ENCODE assay signal across 8 cellular contexts in the genomic region with DNA sequence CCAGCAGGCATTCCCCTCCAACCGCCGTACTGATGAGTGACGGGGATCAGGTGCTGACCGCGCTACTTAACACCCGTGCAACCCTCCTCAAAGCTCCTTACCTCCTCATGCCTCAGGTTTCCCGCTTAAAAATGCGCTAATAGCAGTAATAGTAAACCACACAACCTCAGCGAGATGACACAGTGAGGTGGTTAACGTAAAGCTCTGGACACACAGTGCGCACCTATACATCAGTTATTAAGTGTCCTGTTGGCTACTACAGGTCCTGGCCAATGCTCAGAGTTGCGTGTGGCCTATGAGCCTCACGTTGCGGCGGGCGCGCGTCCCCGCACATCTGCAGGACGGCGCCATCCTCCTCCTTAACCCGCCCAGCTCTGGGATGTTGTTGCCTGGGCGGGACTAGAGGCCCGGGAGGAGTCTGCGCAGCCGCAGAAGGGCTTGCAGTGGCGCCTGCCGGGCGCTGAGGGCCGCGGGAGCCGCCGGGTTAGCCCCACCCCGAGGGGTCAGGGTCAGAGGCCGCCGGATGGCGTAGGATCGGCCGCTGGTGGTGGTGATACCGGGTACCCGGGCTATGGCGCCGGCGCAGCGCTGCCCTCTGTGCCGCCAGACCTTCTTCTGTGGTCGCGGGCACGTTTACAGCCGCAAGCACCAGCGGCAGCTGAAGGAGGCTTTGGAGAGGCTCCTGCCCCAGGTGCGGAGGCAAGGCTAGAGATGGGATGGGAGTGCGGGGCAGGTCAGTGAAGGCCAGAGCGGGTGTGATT. TPM values are rescaled to one million over a fixed set of nuclear protein-coding genes. Genes with fewer than 3 reads are reported as not detected.
DNase-seq lines count a peak whose midpoint lies in the region; ATAC-seq and TF ChIP-seq lines count a peak whose summit lies in the region.

A gene with protein sequence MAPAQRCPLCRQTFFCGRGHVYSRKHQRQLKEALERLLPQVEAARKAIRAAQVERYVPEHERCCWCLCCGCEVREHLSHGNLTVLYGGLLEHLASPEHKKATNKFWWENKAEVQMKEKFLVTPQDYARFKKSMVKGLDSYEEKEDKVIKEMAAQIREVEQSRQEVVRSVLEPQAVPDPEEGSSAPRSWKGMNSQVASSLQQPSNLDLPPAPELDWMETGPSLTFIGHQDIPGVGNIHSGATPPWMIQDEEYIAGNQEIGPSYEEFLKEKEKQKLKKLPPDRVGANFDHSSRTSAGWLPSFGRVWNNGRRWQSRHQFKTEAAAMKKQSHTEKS (plus strand): TSS at position 512 of the 761 bp plus-strand sequence. CDS start 60 bp downstream, at position 572.

- H4K20me1 ChIP-seq in mammary epithelial cell (ENCODE audit: insufficient read depth, low read length) = no peaks in the 10 kb centered on the region
- no peaks in the 10 kb centered on the region for H4K20me1 ChIP-seq in smooth muscle cell (ENCODE audit: low read depth)

- H3K4me2 ChIP-seq in mammary epithelial cell (ENCODE audit: insufficient read depth, low read depth, low read length) (peak within 1 kb of the TSS; percentile 94), smooth muscle cell (peak within 1 kb of the TSS; percentile 94)

- intact Hi-C loops in mammary epithelial cell (cut with micrococcal nuclease) = loop anchor here (1.0 kb wide), 1 partner anchor 20 kb away; a partner anchor contains a TSS

- H3K4me3 ChIP-seq in AG04450 (ENCODE audit: low read depth, low read length) = peak within 1 kb of the TSS; percentile 85
- peak within 1 kb of the TSS; percentile 89 for H3K4me3 ChIP-seq in WI38 (ENCODE audit: low read depth, low read length)
- peak within 1 kb of the TSS; percentile 68 to 86 (median 80) for H3K4me3 ChIP-seq in mammary epithelial cell (replicated peaks in 1 of 3; ENCODE audit: insufficient read depth in 1 of 3, low read depth in 2 of 3, low read length in 3 of 3)
- H3K4me3 ChIP-seq in smooth muscle cell = peak within 1 kb of the TSS; percentile 79

- no peaks in the 10 kb centered on the region for H3K27me3 ChIP-seq in AG04450 (ENCODE audit: control insufficient read depth, insufficient read depth, low read length)
- no peaks in the 10 kb centered on the region for H3K27me3 ChIP-seq in mammary epithelial cell (ENCODE audit: insufficient read depth, low read length)
- no peaks in the 10 kb centered on the region for H3K27me3 ChIP-seq in smooth muscle cell (ENCODE audit: low read depth)

- WGBS in mammary epithelial cell (ENCODE audit: low coverage, missing lambda C conversion rate) = under 1% methylated on average over 27 of the region's 54 CpGs
- 1% methylated on average over 54 of the region's 54 CpGs for WGBS in smooth muscle cell (ENCODE audit: low lambda C conversion rate)

- POLR2A ChIA-PET in AG04450 (lab: Yijun Ruan, JAX) = interaction anchor here (0.6 to 1.2 kb wide), 4 partner anchors 9 to 391 kb away, joined by 3 to 10 read pairs (median 4); a partner anchor contains a TSS

- peak; percentile 48 for DNase-seq in AG04450 (ENCODE audit: low read depth, low spot score)
- DNase-seq in NCI-H2196 treated with DMSO at 0.1 percent for 48 hours (lab: John Stamatoyannopoulos, UW; ENCODE audit: unreplicated experiment) = peak; percentile 91
- DNase-seq in mammary epithelial cell = peak; percentile 87
- DNase-seq in iPS-NIHi11 (ENCODE audit: low spot score) = peak; percentile 100
- peak; percentile 73 for DNase-seq in smooth muscle cell (lab: John Stamatoyannopoulos, UW; ENCODE audit: unreplicated experiment)

- CTCF ChIA-PET in AG04450 (lab: Charles Lee) (interaction anchor here (1.0 kb wide), 1 partner anchor 331 kb away, joined by 3 read pairs; no protein-coding TSS in a partner anchor), mammary epithelial cell (lab: Charles Lee; ENCODE audit: low non-redundant PET) (no interaction called here)

- no peaks in the 10 kb centered on the region for H3F3A ChIP-seq in smooth muscle cell (ENCODE audit: low read depth)

- dilution Hi-C loops in mammary epithelial cell (cut with HindIII; ENCODE audit: low sequenced_read_pairs) = no loop called here

- peaks cover 49% of the 10 kb centered on the region for H3K79me2 ChIP-seq in mammary epithelial cell (ENCODE audit: insufficient read depth, low read length)
- H3K79me2 ChIP-seq in smooth muscle cell (ENCODE audit: low read depth) = peaks cover 15% of the 10 kb centered on the region

- H3K36me3 ChIP-seq in mammary epithelial cell (ENCODE audit: insufficient read depth, low read length) (peaks cover 5% of the 10 kb centered on the region), smooth muscle cell (ENCODE audit: low read depth) (peaks cover 8% of the 10 kb centered on the region)

- TF ChIP-seq CTCF in AG04450 (IDR thresholded peaks at IDR 0.05; ENCODE audit: low read depth, low read length) = 0 out of 2 replicates have a peak, but pooled peaks have one; percentile 4
- no peak for TF ChIP-seq CTCF in WI38 (IDR thresholded peaks at IDR 0.05; ENCODE audit: low read depth, low read length)
- peak in 1 of 2 donors; percentile 17 for TF ChIP-seq CTCF in mammary epithelial cell (conservative IDR thresholded peaks at IDR 0.05 in 1 of 2, IDR thresholded peaks at IDR 0.05 in 1 of 2; ENCODE audit: extremely low read depth in 1 of 2, insufficient read depth in 1 of 2, low read depth in 1 of 2, low read length in 2 of 2)
- no peak for TF ChIP-seq CTCF in smooth muscle cell (IDR thresholded peaks at IDR 0.05; ENCODE audit: borderline replicate concordance, insufficient read depth, poor library complexity, severe bottlenecking)

- H3K9ac ChIP-seq in mammary epithelial cell (ENCODE audit: insufficient read depth, low read length) = peak within 1 kb of the TSS; percentile 69
- peak within 1 kb of the TSS; percentile 25 for H3K9ac ChIP-seq in smooth muscle cell (ENCODE audit: low read depth)

- H3K9me3 ChIP-seq in AG04450 (ENCODE audit: control insufficient read depth, insufficient read depth, low read length) (no peaks in the 10 kb centered on the region; the same call in 1 of the 2 replicates), mammary epithelial cell (replicated peaks; ENCODE audit: insufficient read depth, low read length) (no peaks in the 10 kb centered on the region), smooth muscle cell (replicated peaks; ENCODE audit: low read depth) (no peaks in the 10 kb centered on the region)

- peak; percentile 89 for ATAC-seq in GM18907 (IDR thresholded peaks at IDR 0.05; ENCODE audit: unreplicated experiment)
- ATAC-seq in HG03139 (IDR thresholded peaks at IDR 0.05; ENCODE audit: unreplicated experiment) = peak; percentile 83

- peak within 1 kb of the TSS; percentile 98 for H2AFZ ChIP-seq in mammary epithelial cell (ENCODE audit: low read depth, low read length)
- H2AFZ ChIP-seq in smooth muscle cell (ENCODE audit: low read depth) = peak within 1 kb of the TSS; percentile 94

- H3K4me1 ChIP-seq in mammary epithelial cell (ENCODE audit: insufficient read depth, low read length) = peaks cover 30% of the 10 kb centered on the region
- peaks cover 17% of the 10 kb centered on the region for H3K4me1 ChIP-seq in smooth muscle cell (ENCODE audit: low read depth)

- BruUV-seq in mammary epithelial cell (replicated peaks; lab: Mats Ljungman, UMichigan) = no TSS peak

- in situ Hi-C loops in mammary epithelial cell (cut with MboI; ENCODE audit: low sequenced_read_pairs in 2 of 2) = no loop called here

- H3K27ac ChIP-seq in AG04450 (ENCODE audit: low read depth, low read length) (peak within 1 kb of the TSS; percentile 73), mammary epithelial cell (ENCODE audit: insufficient read depth, low read depth, low read length) (peak within 1 kb of the TSS; percentile 81), smooth muscle cell (ENCODE audit: low read depth) (peak within 1 kb of the TSS; percentile 53)

RNA-seq across cellular contexts. Expression of the gene that starts here (rescaled TPM):
- polyA plus RNA-seq in AG04450 (2011; rRNA removed) = 11.4 and 13.5 TPM in 2 replicates
- polyA minus RNA-seq in AG04450 (2011; rRNA and poly(A)+ RNA removed) = 8.0 and 8.4 TPM in 2 replicates
- 10 to 100 TPM; 37.8 to 46.9 TPM for total RNA-seq in mammary epithelial cell
- polyA plus RNA-seq in mammary epithelial cell = 7.6 TPM
- 2.1 TPM for polyA minus RNA-seq in mammary epithelial cell
- total RNA-seq in smooth muscle cell = 14.9 and 17.8 TPM in 2 replicates
- polyA plus RNA-seq in smooth muscle cell = 5.3 and 20.9 TPM in 2 replicates

Comparison
In these comparisons a context has a peak if more than half of its experiments do, and no peak if none do; other contexts are left out.
1. Peak in every context shown above with its lines: DNase-seq, ATAC-seq, H3K4me3 ChIP-seq and H3K27ac ChIP-seq.
2. DNase-seq: peak in every context shown above with its lines; median percentile 100 in iPS-NIHi11; 91 in NCI-H2196 treated with DMSO at 0.1 percent for 48 hours; 87 in mammary epithelial cell; 73 in smooth muscle cell; 48 in AG04450.